In the genomic region with DNA sequence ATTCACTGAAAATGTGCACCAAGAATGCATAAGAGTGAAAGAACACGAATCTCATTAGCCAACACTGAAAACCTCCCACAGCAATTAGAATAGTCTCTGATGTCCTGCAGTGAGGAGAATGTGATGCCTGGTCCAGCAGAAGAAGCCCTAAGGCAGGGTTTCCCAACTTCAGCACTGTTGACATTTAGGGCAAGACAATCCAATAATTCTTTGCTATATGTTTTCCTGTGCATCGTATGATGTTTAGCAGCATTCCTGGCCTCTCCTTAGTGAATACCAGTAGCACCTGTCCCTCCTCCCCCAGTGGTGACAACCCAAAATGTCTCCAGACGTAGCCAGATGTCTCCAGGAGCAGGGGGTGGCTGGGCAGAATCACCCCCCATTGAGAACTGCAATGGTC, we compare ENCODE assay signal across 1 cellular context.
TF ChIP-seq lines count a peak whose summit lies in the region.

No MANE protein-coding gene starts in this region.

TF ChIP-seq in GM23338, 12 proteins besides CTCF, POLR2A, EP300 and RAD21 (continued from another document):
- TF ChIP-seq, protein P1, sequence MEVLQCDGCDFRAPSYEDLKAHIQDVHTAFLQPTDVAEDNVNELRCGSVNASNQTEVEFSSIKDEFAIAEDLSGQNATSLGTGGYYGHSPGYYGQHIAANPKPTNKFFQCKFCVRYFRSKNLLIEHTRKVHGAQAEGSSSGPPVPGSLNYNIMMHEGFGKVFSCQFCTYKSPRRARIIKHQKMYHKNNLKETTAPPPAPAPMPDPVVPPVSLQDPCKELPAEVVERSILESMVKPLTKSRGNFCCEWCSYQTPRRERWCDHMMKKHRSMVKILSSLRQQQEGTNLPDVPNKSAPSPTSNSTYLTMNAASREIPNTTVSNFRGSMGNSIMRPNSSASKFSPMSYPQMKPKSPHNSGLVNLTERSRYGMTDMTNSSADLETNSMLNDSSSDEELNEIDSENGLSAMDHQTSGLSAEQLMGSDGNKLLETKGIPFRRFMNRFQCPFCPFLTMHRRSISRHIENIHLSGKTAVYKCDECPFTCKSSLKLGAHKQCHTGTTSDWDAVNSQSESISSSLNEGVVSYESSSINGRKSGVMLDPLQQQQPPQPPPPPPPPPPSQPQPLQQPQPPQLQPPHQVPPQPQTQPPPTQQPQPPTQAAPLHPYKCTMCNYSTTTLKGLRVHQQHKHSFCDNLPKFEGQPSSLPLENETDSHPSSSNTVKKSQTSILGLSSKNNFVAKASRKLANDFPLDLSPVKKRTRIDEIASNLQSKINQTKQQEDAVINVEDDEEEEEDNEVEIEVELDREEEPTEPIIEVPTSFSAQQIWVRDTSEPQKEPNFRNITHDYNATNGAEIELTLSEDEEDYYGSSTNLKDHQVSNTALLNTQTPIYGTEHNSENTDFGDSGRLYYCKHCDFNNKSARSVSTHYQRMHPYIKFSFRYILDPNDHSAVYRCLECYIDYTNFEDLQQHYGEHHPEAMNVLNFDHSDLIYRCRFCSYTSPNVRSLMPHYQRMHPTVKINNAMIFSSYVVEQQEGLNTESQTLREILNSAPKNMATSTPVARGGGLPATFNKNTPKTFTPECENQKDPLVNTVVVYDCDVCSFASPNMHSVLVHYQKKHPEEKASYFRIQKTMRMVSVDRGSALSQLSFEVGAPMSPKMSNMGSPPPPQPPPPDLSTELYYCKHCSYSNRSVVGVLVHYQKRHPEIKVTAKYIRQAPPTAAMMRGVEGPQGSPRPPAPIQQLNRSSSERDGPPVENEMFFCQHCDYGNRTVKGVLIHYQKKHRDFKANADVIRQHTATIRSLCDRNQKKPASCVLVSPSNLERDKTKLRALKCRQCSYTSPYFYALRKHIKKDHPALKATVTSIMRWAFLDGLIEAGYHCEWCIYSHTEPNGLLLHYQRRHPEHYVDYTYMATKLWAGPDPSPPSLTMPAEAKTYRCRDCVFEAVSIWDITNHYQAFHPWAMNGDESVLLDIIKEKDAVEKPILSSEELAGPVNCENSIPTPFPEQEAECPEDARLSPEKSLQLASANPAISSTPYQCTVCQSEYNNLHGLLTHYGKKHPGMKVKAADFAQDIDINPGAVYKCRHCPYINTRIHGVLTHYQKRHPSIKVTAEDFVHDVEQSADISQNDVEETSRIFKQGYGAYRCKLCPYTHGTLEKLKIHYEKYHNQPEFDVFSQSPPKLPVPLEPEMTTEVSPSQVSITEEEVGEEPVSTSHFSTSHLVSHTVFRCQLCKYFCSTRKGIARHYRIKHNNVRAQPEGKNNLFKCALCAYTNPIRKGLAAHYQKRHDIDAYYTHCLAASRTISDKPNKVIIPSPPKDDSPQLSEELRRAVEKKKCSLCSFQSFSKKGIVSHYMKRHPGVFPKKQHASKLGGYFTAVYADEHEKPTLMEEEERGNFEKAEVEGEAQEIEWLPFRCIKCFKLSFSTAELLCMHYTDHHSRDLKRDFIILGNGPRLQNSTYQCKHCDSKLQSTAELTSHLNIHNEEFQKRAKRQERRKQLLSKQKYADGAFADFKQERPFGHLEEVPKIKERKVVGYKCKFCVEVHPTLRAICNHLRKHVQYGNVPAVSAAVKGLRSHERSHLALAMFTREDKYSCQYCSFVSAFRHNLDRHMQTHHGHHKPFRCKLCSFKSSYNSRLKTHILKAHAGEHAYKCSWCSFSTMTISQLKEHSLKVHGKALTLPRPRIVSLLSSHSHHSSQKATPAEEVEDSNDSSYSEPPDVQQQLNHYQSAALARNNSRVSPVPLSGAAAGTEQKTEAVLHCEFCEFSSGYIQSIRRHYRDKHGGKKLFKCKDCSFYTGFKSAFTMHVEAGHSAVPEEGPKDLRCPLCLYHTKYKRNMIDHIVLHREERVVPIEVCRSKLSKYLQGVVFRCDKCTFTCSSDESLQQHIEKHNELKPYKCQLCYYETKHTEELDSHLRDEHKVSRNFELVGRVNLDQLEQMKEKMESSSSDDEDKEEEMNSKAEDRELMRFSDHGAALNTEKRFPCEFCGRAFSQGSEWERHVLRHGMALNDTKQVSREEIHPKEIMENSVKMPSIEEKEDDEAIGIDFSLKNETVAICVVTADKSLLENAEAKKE (CRISPR knock-in tag; IDR thresholded peaks at IDR 0.05) = no peak
- no peak for TF ChIP-seq POLR2AphosphoS5 (IDR thresholded peaks at IDR 0.05; ENCODE audit: low read depth)
- TF ChIP-seq CREB1 (CRISPR knock-in tag; IDR thresholded peaks at IDR 0.05; ENCODE audit: low read depth) = no peak
- TF ChIP-seq EZH2phosphoT487 (IDR thresholded peaks at IDR 0.05; ENCODE audit: unreplicated experiment) = no peak
